ENCODE assay signal across 8 cellular contexts in the genomic region with DNA sequence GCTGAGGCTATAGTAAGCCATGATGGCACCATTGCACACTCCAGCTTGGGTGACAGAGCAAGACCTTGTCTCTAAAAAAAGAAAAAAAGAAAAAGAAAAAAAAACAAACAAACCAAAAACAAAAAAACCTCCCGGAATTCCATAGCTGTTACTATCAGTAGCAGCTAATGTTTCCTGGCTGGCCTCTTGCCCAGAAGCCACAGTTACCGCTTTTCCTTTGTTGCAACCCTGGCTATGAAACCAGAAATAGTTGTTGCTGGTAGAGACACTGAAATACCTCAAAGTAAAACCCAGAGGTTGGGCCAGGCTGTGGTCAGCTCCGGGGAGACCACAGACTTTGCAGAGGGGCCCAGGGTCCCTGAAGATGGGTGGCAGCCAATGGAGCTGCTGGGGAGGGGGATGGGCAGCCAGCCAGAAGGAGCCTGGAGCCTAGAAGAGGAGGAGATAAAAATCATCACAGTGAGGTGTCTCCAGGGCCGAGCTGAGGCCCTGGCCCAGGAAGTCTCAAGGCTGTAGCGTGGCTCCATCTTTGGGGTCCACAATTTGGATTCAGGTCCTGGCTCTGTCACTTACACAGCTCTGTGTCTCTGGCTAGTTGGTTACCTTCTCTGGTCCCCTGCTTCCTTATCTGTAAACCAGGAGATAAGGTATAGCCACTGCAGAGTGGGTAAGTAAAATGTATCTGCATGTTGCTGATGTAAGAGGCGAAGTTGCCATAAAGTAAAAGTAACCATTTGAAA. TPM values are rescaled to one million over a fixed set of nuclear protein-coding genes. Genes with fewer than 3 reads are reported as not detected.
DNase-seq lines count a peak whose midpoint lies in the region; ATAC-seq and TF ChIP-seq lines count a peak whose summit lies in the region.

No MANE protein-coding gene starts in this region.

- peak; percentile 54 for DNase-seq in DMS53 treated with DMSO at 0.1 percent for 48 hours (lab: John Stamatoyannopoulos, UW; ENCODE audit: unreplicated experiment)
- DNase-seq in LNCaP clone FGC (ENCODE audit: low read depth) = peak; percentile 22
- DNase-seq in epithelial cell of esophagus (ENCODE audit: low read depth) = peak; percentile 79
- DNase-seq in myocyte (ENCODE audit: low read depth) = peak; percentile 95
- peak; percentile 90 to 92 for DNase-seq in aorta

- H3K36me3 Mint-ChIP-seq in T-helper 1 cell treated with Interleukin-12 subunit alpha and Interleukin-12 subunit beta and Interleukin-4 antibody, amounts not matched to agents 30 μg/mL and 1 μg/mL, for 36 hours (ENCODE audit: low read depth) = peaks cover 8% of the 10 kb centered on the region

- WGBS in aorta, 2 donors = 25 to 27% methylated on average over 6 of the region's 6 CpGs

- ATAC-seq in aorta (ENCODE audit: low FRiP score) (peak; percentile 50), GM18519 (IDR thresholded peaks at IDR 0.05; ENCODE audit: low FRiP score, unreplicated experiment) (no peak), HG02678 (IDR thresholded peaks at IDR 0.05; ENCODE audit: unreplicated experiment) (no peak)

- H3K27ac ChIP-seq in aorta (ENCODE audit: low read depth in 1 of 2, low read length in 2 of 2) = peak overlapping the region in 1 of 2 donors; percentile 73

- peak overlapping the region; percentile 78 for H3K27ac Mint-ChIP-seq in T-helper 1 cell treated with Interleukin-12 subunit alpha and Interleukin-12 subunit beta and Interleukin-4 antibody, amounts not matched to agents 30 μg/mL and 1 μg/mL, for 36 hours

- TF ChIP-seq CTCF in LNCaP clone FGC (IDR thresholded peaks at IDR 0.05; ENCODE audit: control insufficient read depth, extremely low read depth, insufficient read depth) = no peak
- no peak for TF ChIP-seq CTCF in epithelial cell of esophagus (IDR thresholded peaks at IDR 0.05; ENCODE audit: insufficient read depth, low read depth, low read length, missing control alignments)

- no peaks in the 10 kb centered on the region for H3K36me3 ChIP-seq in aorta (ENCODE audit: control insufficient read depth in 1 of 2, insufficient read depth in 2 of 2, low read length in 1 of 2)

- intact Hi-C loops in aorta (cut with DNase I) = loop anchor here in 1 of 2 donors (5.0 kb wide), 1 partner anchor 242 kb away; no protein-coding TSS in a partner anchor

- no peaks in the 10 kb centered on the region for H3K27me3 Mint-ChIP-seq in T-helper 1 cell treated with Interleukin-12 subunit alpha and Interleukin-12 subunit beta and Interleukin-4 antibody, amounts not matched to agents 30 μg/mL and 1 μg/mL, for 36 hours (ENCODE audit: low read depth)

- H3K4me1 ChIP-seq in aorta (ENCODE audit: control insufficient read depth in 1 of 2, insufficient read depth in 2 of 2, low read length in 2 of 2) = no peaks in the 10 kb centered on the region

- no peaks in the 10 kb centered on the region for H3K9me3 Mint-ChIP-seq in T-helper 1 cell treated with Interleukin-12 subunit alpha and Interleukin-12 subunit beta and Interleukin-4 antibody, amounts not matched to agents 30 μg/mL and 1 μg/mL, for 36 hours

- no peaks in the 10 kb centered on the region for H3K27me3 ChIP-seq in aorta (ENCODE audit: control insufficient read depth in 1 of 2, insufficient read depth in 2 of 2, low read length in 1 of 2)

- no peaks in the 10 kb centered on the region for H3K9me3 ChIP-seq in aorta (ENCODE audit: control insufficient read depth, low read length)

- peaks cover 26% of the 10 kb centered on the region for H3K4me1 Mint-ChIP-seq in T-helper 1 cell treated with Interleukin-12 subunit alpha and Interleukin-12 subunit beta and Interleukin-4 antibody, amounts not matched to agents 30 μg/mL and 1 μg/mL, for 36 hours (ENCODE audit: low read depth)

- peak overlapping the region; percentile 2 for H3K4me3 Mint-ChIP-seq in T-helper 1 cell treated with Interleukin-12 subunit alpha and Interleukin-12 subunit beta and Interleukin-4 antibody, amounts not matched to agents 30 μg/mL and 1 μg/mL, for 36 hours

- H3K4me3 ChIP-seq in LNCaP clone FGC (ENCODE audit: low read depth, low read length) = no peak overlapping the region
- no peak overlapping the region for H3K4me3 ChIP-seq in epithelial cell of esophagus (ENCODE audit: low read length)
- H3K4me3 ChIP-seq in aorta (ENCODE audit: low read length in 2 of 2) = no peak overlapping the region

RNA-seq across cellular contexts. Expression of a gene that starts 3.4 kb away (rescaled TPM):
- 6.8 and 8.6 TPM in 2 replicates for total RNA-seq in myocyte
- polyA plus RNA-seq in myocyte (2012) = 20.6 TPM
- total RNA-seq in aorta = 10 to 100 TPM; 19.6 to 31.8 TPM
- polyA plus RNA-seq in aorta = 10 to 100 TPM in 1 of 2 donors, 1 to 10 TPM in 1; 2.9 to 16.0 TPM

RNA-seq across cellular contexts. Expression of a gene that starts 45.4 kb away (rescaled TPM):
- total RNA-seq in myocyte = 226 and 236 TPM in 2 replicates
- polyA plus RNA-seq in myocyte (2012) = 168 TPM
- 10 to 100 TPM; 84.7 to 95.2 TPM for total RNA-seq in aorta
- 10 to 100 TPM; 28.7 to 84.7 TPM for polyA plus RNA-seq in aorta

Comparison
In these comparisons a context has a peak if more than half of its experiments do, and no peak if none do; other contexts are left out.
1. DNase-seq: peak in every context shown above with its lines; median percentile 95 in myocyte; 91 in aorta; 79 in epithelial cell of esophagus; 54 in DMS53 treated with DMSO at 0.1 percent for 48 hours; 22 in LNCaP clone FGC.